ENCODE assay signal across 29 cellular contexts in genomic region chr7:112763996-112764395, GRCh38. TPM values are rescaled to one million over a fixed set of nuclear protein-coding genes. Genes with fewer than 3 reads are reported as not detected.
DNase-seq lines count a peak whose midpoint lies in the region; ATAC-seq and TF ChIP-seq lines count a peak whose summit lies in the region.
"Had no signal": no experiment of that assay in that cellular context is flagged by ENCODE, and none has a peak within 500 bp of the region (broad histone marks: within the 10 kb centered on the region; RNA-seq: fewer than 3 reads in every experiment).

No MANE protein-coding gene starts in this region.

- CTCF ChIA-PET in CD8-positive, alpha-beta memory T cell (lab: Charles Lee) = no interaction called here
- CTCF ChIA-PET in WTC11 (lab: Charles Lee) = no interaction called here

- no peaks in the 10 kb centered on the region for H3K27me3 Mint-ChIP-seq in CD8-positive, alpha-beta memory T cell
- no peaks in the 10 kb centered on the region for H3K27me3 Mint-ChIP-seq in WTC11 (ENCODE audit: low read depth)
- H3K27me3 Mint-ChIP-seq: CD4-positive, alpha-beta memory T cell had no signal

- no peak overlapping the region for H3K4me3 ChIP-seq in CD8-positive, alpha-beta memory T cell (ENCODE audit: low read length)
- no peak overlapping the region for H3K4me3 ChIP-seq in fibroblast of villous mesenchyme (ENCODE audit: low read depth, low read length)
- H3K4me3 ChIP-seq: A549; BLaER1 treated with 17β-estradiol and CSF1 and Interleukin-3, amounts not matched to agents 10 nM and 100 nM; HAP-1; SJCRH30 had no signal

- peaks cover 8% of the 10 kb centered on the region for H3K4me1 ChIP-seq in CD8-positive, alpha-beta memory T cell (ENCODE audit: insufficient read depth, low read length)
- H3K4me1 ChIP-seq: A549, Caco-2, HAP-1, SJCRH30 had no signal

- POLR2A ChIA-PET in CD8-positive, alpha-beta memory T cell (lab: Charles Lee) = no interaction called here
- POLR2A ChIA-PET in WTC11 (lab: Charles Lee) = no interaction called here

- no peak for ATAC-seq in WTC11
- no peak for ATAC-seq in stimulated activated effector memory CD8-positive, alpha-beta T cell treated with anti-CD3 and anti-CD28 coated beads, Interleukin-12 subunit alpha, Interleukin-12 subunit beta, amount 100 ng/mL, for 72 hours
- ATAC-seq: A549, PC-3, Right ventricle myocardium inferior, SK-N-SH treated with all-trans-retinoic acid at 6 μM for 48 hours had no signal

- no peaks in the 10 kb centered on the region for H3K27me3 ChIP-seq in CD8-positive, alpha-beta memory T cell (ENCODE audit: insufficient read depth, low read length, poor library complexity, severe bottlenecking)
- H3K27me3 ChIP-seq: BLaER1 treated with 17β-estradiol and CSF1 and Interleukin-3, amounts not matched to agents 10 nM and 100 nM; SJCRH30 had no signal

- H3K36me3 Mint-ChIP-seq in CD8-positive, alpha-beta memory T cell = peaks cover 0 to 12% (median 10%) of the 10 kb centered on the region in 3 donors
- H3K36me3 Mint-ChIP-seq in WTC11 = no peaks in the 10 kb centered on the region
- peaks cover 6% of the 10 kb centered on the region for H3K36me3 Mint-ChIP-seq in stimulated activated effector memory CD8-positive, alpha-beta T cell treated with anti-CD3 and anti-CD28 coated beads, Interleukin-12 subunit alpha, Interleukin-12 subunit beta, amount 100 ng/mL, for 72 hours

- no peaks in the 10 kb centered on the region for H3K9me3 Mint-ChIP-seq in CD8-positive, alpha-beta memory T cell
- H3K9me3 Mint-ChIP-seq in WTC11 = no peaks in the 10 kb centered on the region
- H3K9me3 Mint-ChIP-seq in stimulated activated effector memory CD8-positive, alpha-beta T cell treated with anti-CD3 and anti-CD28 coated beads, Interleukin-12 subunit alpha, Interleukin-12 subunit beta, amount 100 ng/mL, for 72 hours = no peaks in the 10 kb centered on the region
- H3K9me3 Mint-ChIP-seq: CD4-positive, alpha-beta memory T cell had no signal

- H3K4me3 Mint-ChIP-seq in CD8-positive, alpha-beta memory T cell = peak overlapping the region in 5 of 7 donors; percentile 25 to 87 (median 63)
- no peak overlapping the region for H3K4me3 Mint-ChIP-seq in WTC11
- no peak overlapping the region for H3K4me3 Mint-ChIP-seq in stimulated activated effector memory CD8-positive, alpha-beta T cell treated with anti-CD3 and anti-CD28 coated beads, Interleukin-12 subunit alpha, Interleukin-12 subunit beta, amount 100 ng/mL, for 72 hours

- H3K4me1 Mint-ChIP-seq in CD8-positive, alpha-beta memory T cell = peaks cover 19 to 37% (median 33%) of the 10 kb centered on the region in 3 donors
- H3K4me1 Mint-ChIP-seq in WTC11 = no peaks in the 10 kb centered on the region
- peaks cover 5% of the 10 kb centered on the region for H3K4me1 Mint-ChIP-seq in stimulated activated effector memory CD8-positive, alpha-beta T cell treated with anti-CD3 and anti-CD28 coated beads, Interleukin-12 subunit alpha, Interleukin-12 subunit beta, amount 100 ng/mL, for 72 hours

- no peaks in the 10 kb centered on the region for H3K36me3 ChIP-seq in CD8-positive, alpha-beta memory T cell (ENCODE audit: insufficient read depth, low read length)
- H3K36me3 ChIP-seq: HAP-1, SJCRH30 had no signal

- DNase-seq in CD8-positive, alpha-beta memory T cell = peak in 1 of 5 donors; percentile 1
- DNase-seq in LHCN-M2 (ENCODE audit: low read depth) = peak; percentile 4
- no peak for DNase-seq in WTC11 (ENCODE audit: low spot score)
- DNase-seq in fibroblast of villous mesenchyme (ENCODE audit: low read depth) = peak; percentile 19
- DNase-seq in MV-4-11 (lab: John Stamatoyannopoulos, UW) = no peak
- no peak for DNase-seq in stimulated activated effector memory CD8-positive, alpha-beta T cell treated with anti-CD3 and anti-CD28 coated beads, Interleukin-12 subunit alpha, Interleukin-12 subunit beta, amount 100 ng/mL, for 72 hours (ENCODE audit: low spot score in 2 of 2)
- DNase-seq in UCSD-AML1 (lab: John Stamatoyannopoulos, UW; ENCODE audit: unreplicated experiment) = no peak
- DNase-seq: AML-193; Caco-2; CD4-positive, alpha-beta memory T cell; DMS 273 treated with DMSO at 0.1 percent for 48 hours; DMS79 treated with DMSO at 0.1 percent for 48 hours; GF-D8; GOT3; KBM-7; NCI-H1092 treated with DMSO at 0.1 percent for 48 hours; NCI-H1436 treated with DMSO at 0.1 percent for 48 hours; NCI-H187 treated with DMSO at 0.1 percent for 48 hours; NCI-H2171 treated with DMSO at 0.1 percent for 48 hours; NCI-H345; NCI-H510A treated with DMSO at 0.1 percent for 48 hours; NCI-H748 treated with DMSO at 0.1 percent for 48 hours; PC-3; SJCRH30 had no signal

- H3K27ac ChIP-seq in CD8-positive, alpha-beta memory T cell (ENCODE audit: low read depth, low read length) = no peak overlapping the region
- H3K27ac ChIP-seq: A549; BLaER1 treated with 17β-estradiol and CSF1 and Interleukin-3, amounts not matched to agents 10 nM and 100 nM; SJCRH30 had no signal

- peak overlapping the region in 4 of 8 donors; percentile 43 to 78 (median 58) for H3K27ac Mint-ChIP-seq in CD8-positive, alpha-beta memory T cell
- H3K27ac Mint-ChIP-seq in WTC11 = no peak overlapping the region
- H3K27ac Mint-ChIP-seq in stimulated activated effector memory CD8-positive, alpha-beta T cell treated with anti-CD3 and anti-CD28 coated beads, Interleukin-12 subunit alpha, Interleukin-12 subunit beta, amount 100 ng/mL, for 72 hours = no peak overlapping the region

- no peaks in the 10 kb centered on the region for H3K9me3 ChIP-seq in CD8-positive, alpha-beta memory T cell (ENCODE audit: low read length)
- H3K9me3 ChIP-seq: A549; BLaER1 treated with 17β-estradiol and CSF1 and Interleukin-3, amounts not matched to agents 10 nM and 100 nM; HAP-1; SJCRH30 had no signal

- TF ChIP-seq CTCF in WTC11 (IDR thresholded peaks at IDR 0.05) (no peak), fibroblast of villous mesenchyme (IDR thresholded peaks at IDR 0.05; ENCODE audit: insufficient read depth, low read depth, low read length) (no peak)

TF ChIP-seq in WTC11, 78 proteins besides CTCF, POLR2A, EP300 and RAD21:
- peak; percentile 68; the same call in 1 of the 2 replicates for TF ChIP-seq HMGA2 (CRISPR knock-in tag; IDR thresholded peaks at IDR 0.05)
- no peak for TF ChIP-seq TEAD4 (CRISPR knock-in tag; IDR thresholded peaks at IDR 0.05)

RNA-seq across cellular contexts. Expression of gene TMEM168, which starts 26.2 kb away (rescaled TPM):
- total RNA-seq in CD8-positive, alpha-beta memory T cell = 10 to 100 TPM; 15.4 to 18.2 TPM
- 4.7 TPM for polyA plus RNA-seq in CD8-positive, alpha-beta memory T cell
- 13.7 and 18.9 TPM in 2 replicates for total RNA-seq in LHCN-M2 (2014; rRNA removed)
- 8.2 TPM for polyA plus RNA-seq in LHCN-M2 (2012)
- total RNA-seq in WTC11 (2021) = 11.2 to 13.3 TPM (median 12.7 TPM) in 3 replicates
- 14.5 and 21.2 TPM in 2 replicates for total RNA-seq in fibroblast of villous mesenchyme

Comparison
In these comparisons a context has a peak if more than half of its experiments do, and no peak if none do; other contexts are left out.
1. DNase-seq: peak in LHCN-M2 (single experiment) and fibroblast of villous mesenchyme (single experiment); none in WTC11 (single experiment), MV-4-11 (single experiment), stimulated activated effector memory CD8-positive, alpha-beta T cell treated with anti-CD3 and anti-CD28 coated beads, Interleukin-12 subunit alpha, Interleukin-12 subunit beta, amount 100 ng/mL, for 72 hours (0 of 2) and UCSD-AML1 (single experiment).
2. H3K4me3 Mint-ChIP-seq: peak in CD8-positive, alpha-beta memory T cell (5 of 7); none in WTC11 (single experiment) and stimulated activated effector memory CD8-positive, alpha-beta T cell treated with anti-CD3 and anti-CD28 coated beads, Interleukin-12 subunit alpha, Interleukin-12 subunit beta, amount 100 ng/mL, for 72 hours (single experiment).